21 cellular contexts compared by ENCODE assay signal in genomic region chr16:22116095-22116700, GRCh38. TPM values are rescaled to one million over a fixed set of nuclear protein-coding genes. Genes with fewer than 3 reads are reported as not detected.
DNase-seq lines count a peak whose midpoint lies in the region; ATAC-seq, FAIRE-seq and TF ChIP-seq lines count a peak whose summit lies in the region.
"Had no signal": no experiment of that assay in that cellular context is flagged by ENCODE, and none has a peak within 500 bp of the region (broad histone marks: within the 10 kb centered on the region; RNA-seq: fewer than 3 reads in every experiment).

No MANE protein-coding gene starts in this region.

- peak overlapping the region; percentile 71 for H3K14ac ChIP-seq in neuronal stem cell (ENCODE audit: low read length)

- peaks cover 0 to 2% of the 10 kb centered on the region in 2 experiments; a peak in 1 of 5 replicates for H3K27me3 ChIP-seq in HepG2 (ENCODE audit: control insufficient read depth in 1 of 2, insufficient read depth in 2 of 2, low read length in 2 of 2)
- H3K27me3 ChIP-seq in right lobe of liver = no peaks in the 10 kb centered on the region
- H3K27me3 ChIP-seq in K562 (ENCODE audit: control insufficient read depth in 2 of 2, insufficient read depth in 2 of 2, low read length in 2 of 2) = peaks cover 0 to 2% of the 10 kb centered on the region in 2 experiments; a peak in 2 of 5 replicates
- no peaks in the 10 kb centered on the region for H3K27me3 ChIP-seq in neuronal stem cell (ENCODE audit: control insufficient read depth in 3 of 3, insufficient read depth in 3 of 3, low read depth in 1 of 3, low read length in 3 of 3)
- H3K27me3 ChIP-seq in testis = no peaks in the 10 kb centered on the region

- FAIRE-seq in HepG2 (lab: Jason Lieb, UNC) (no peak), K562 (lab: Jason Lieb, UNC) (no peak)
- FAIRE-seq: D721Med, GM12892, GM18507, HTR-8/SVneo had no signal

- no peaks in the 10 kb centered on the region for H3K79me1 ChIP-seq in neuronal stem cell (ENCODE audit: low read depth, low read length)

- POLR2A ChIA-PET in HepG2 (lab: Yijun Ruan, JAX) = no interaction called here
- POLR2A ChIA-PET in K562 (lab: Yijun Ruan, JAX) = interaction anchor here (0.9 kb wide), 1 partner anchor 39 kb away, joined by 3 read pairs; no protein-coding TSS in a partner anchor

- H3K4me2 ChIP-seq in HepG2 (ENCODE audit: low read depth, low read length) (no peak overlapping the region), K562 (ENCODE audit: insufficient read depth, low read length) (no peak overlapping the region), neuronal stem cell (ENCODE audit: insufficient read depth, low read length, poor library complexity, severe bottlenecking) (no peak overlapping the region)
- H3K4me2 ChIP-seq: GM23338 had no signal

- no peaks in the 10 kb centered on the region for H3K36me3 ChIP-seq in HepG2 (replicated peaks in 1 of 2; ENCODE audit: control insufficient read depth in 1 of 2, insufficient read depth in 2 of 2, low read length in 2 of 2)
- no peaks in the 10 kb centered on the region for H3K36me3 ChIP-seq in right lobe of liver
- H3K36me3 ChIP-seq in K562 (ENCODE audit: control insufficient read depth, insufficient read depth, low read length) = no peaks in the 10 kb centered on the region
- H3K36me3 ChIP-seq in neuronal stem cell (replicated peaks in 1 of 2; ENCODE audit: control insufficient read depth in 2 of 2, insufficient read depth in 2 of 2, low read length in 2 of 2) = no peaks in the 10 kb centered on the region
- no peaks in the 10 kb centered on the region for H3K36me3 ChIP-seq in testis (ENCODE audit: low read depth, missing control alignments)
- H3K36me3 ChIP-seq: BE2C had no signal

- H4K8ac ChIP-seq in neuronal stem cell (ENCODE audit: low read depth, low read length) = no peak overlapping the region

- CTCF ChIA-PET in HepG2 (lab: Yijun Ruan, JAX; ENCODE audit: low intra/inter-chr PET ratio, low total read pairs) = no interaction called here
- CTCF ChIA-PET in K562 (lab: Yijun Ruan, JAX; ENCODE audit: low intra/inter-chr PET ratio) = no interaction called here

- no peak overlapping the region for H2BK5ac ChIP-seq in neuronal stem cell (ENCODE audit: low read length)

- no peaks in the 10 kb centered on the region for H3K4me1 ChIP-seq in HepG2 (ENCODE audit: insufficient read depth, low read length)
- H3K4me1 ChIP-seq in right lobe of liver = no peaks in the 10 kb centered on the region
- no peaks in the 10 kb centered on the region; a peak in 1 of 5 replicates for H3K4me1 ChIP-seq in K562 (replicated peaks in 1 of 2; ENCODE audit: control insufficient read depth in 2 of 2, insufficient read depth in 2 of 2, low read length in 2 of 2)
- H3K4me1 ChIP-seq in neuronal stem cell (ENCODE audit: control insufficient read depth in 2 of 2, insufficient read depth in 1 of 2, low read depth in 1 of 2, low read length in 2 of 2) = no peaks in the 10 kb centered on the region
- no peaks in the 10 kb centered on the region for H3K4me1 ChIP-seq in testis
- H3K4me1 ChIP-seq: BE2C, Caco-2 had no signal

- no peak overlapping the region for H2AK5ac ChIP-seq in neuronal stem cell (ENCODE audit: low read depth, low read length)

- TF ChIP-seq RAD21 in HepG2 (CRISPR knock-in tag; IDR thresholded peaks at IDR 0.05) = no peak
- no peak for TF ChIP-seq RAD21 in K562 (CRISPR knock-in tag; conservative IDR thresholded peaks at IDR 0.05 in 1 of 2, IDR thresholded peaks at IDR 0.05 in 1 of 2)

- no peaks in the 10 kb centered on the region for H4K20me1 ChIP-seq in HepG2 (ENCODE audit: insufficient read depth, low read length)
- H4K20me1 ChIP-seq in K562 (replicated peaks; ENCODE audit: control insufficient read depth, insufficient read depth, low read length) = no peaks in the 10 kb centered on the region

- no peak overlapping the region for H2BK12ac ChIP-seq in neuronal stem cell (ENCODE audit: low read length)

- no peak overlapping the region for H3K18ac ChIP-seq in neuronal stem cell (ENCODE audit: low read length)

- in situ Hi-C loops in HepG2 (cut with HindIII; ENCODE audit: extremely low pct_ligation_motif_present, low pct_unique_long_range_greater_than_20kb) = no loop called here
- in situ Hi-C loops in K562 (cut with MboI) = loop anchor here (25.0 kb wide), 1 partner anchor 304 kb away; no protein-coding TSS in a partner anchor

- no peaks in the 10 kb centered on the region for H3K9me1 ChIP-seq in K562 (ENCODE audit: control insufficient read depth, insufficient read depth, low read length)

- H3K23ac ChIP-seq in neuronal stem cell (ENCODE audit: low read depth, low read length, poor library complexity) = no peak overlapping the region

- H4K91ac ChIP-seq in neuronal stem cell (ENCODE audit: low read depth, low read length, poor library complexity) = no peak overlapping the region

- no peak; the same call in 2 of the 3 replicates for ATAC-seq in HepG2
- no peak for ATAC-seq in right lobe of liver
- no peak for ATAC-seq in K562
- ATAC-seq: GM23338, HCT116 had no signal

- BruUV-seq in HepG2 (replicated peaks; lab: Mats Ljungman, UMichigan) (no TSS peak), K562 (replicated peaks; lab: Mats Ljungman, UMichigan) (no TSS peak)

- H3K9ac ChIP-seq in HepG2 (ENCODE audit: insufficient read depth, low read depth, low read length) (no peak overlapping the region), K562 (ENCODE audit: insufficient read depth in 1 of 2, low read depth in 2 of 2, low read length in 2 of 2) (no peak overlapping the region), neuronal stem cell (ENCODE audit: low read depth, low read length, poor library complexity) (no peak overlapping the region)

- H3K4me3 ChIP-seq in HepG2 (replicated peaks in 1 of 3; ENCODE audit: insufficient read depth in 1 of 3, low read depth in 2 of 3, low read length in 3 of 3) (no peak overlapping the region), right lobe of liver (no peak overlapping the region), K562 (no peak overlapping the region), neuronal stem cell (ENCODE audit: low read length in 2 of 2) (no peak overlapping the region), testis (no peak overlapping the region)
- H3K4me3 ChIP-seq: GM23338 had no signal

- H2BK15ac ChIP-seq in neuronal stem cell (ENCODE audit: low read length) = no peak overlapping the region

- TF ChIP-seq EP300 in HepG2 (IDR thresholded peaks at IDR 0.05; ENCODE audit: low read depth in 2 of 2, low read length in 2 of 2) (no peak), HepG2 (CRISPR knock-in tag; IDR thresholded peaks at IDR 0.05; ENCODE audit: borderline replicate concordance) (no peak), K562 (IDR thresholded peaks at IDR 0.05; ENCODE audit: low read length) (no peak)

- no peak for DNase-seq in HepG2 (ENCODE audit: low spot score)
- DNase-seq in right lobe of liver = no peak
- no peak for DNase-seq in K562 (ENCODE audit: extremely low read depth in 1 of 4, low spot score in 3 of 4)
- no peak for DNase-seq in neuronal stem cell (ENCODE audit: low spot score)
- no peak for DNase-seq in testis
- DNase-seq in NCI-H446 (lab: John Stamatoyannopoulos, UW) = no peak
- DNase-seq: BE2C; C1 segment of cervical spinal cord; Caco-2; CD4-positive, CD25-positive, alpha-beta regulatory T cell; GDM1; H7 had no signal

- H3K27ac ChIP-seq in HepG2 (ENCODE audit: extremely low read length, insufficient read depth, low read length) (no peak overlapping the region), right lobe of liver (no peak overlapping the region), K562 (ENCODE audit: extremely low read depth, low read depth, low read length) (no peak overlapping the region), neuronal stem cell (replicated peaks; ENCODE audit: low read length) (no peak overlapping the region), testis (no peak overlapping the region)

- TF ChIP-seq CTCF in HepG2 (CRISPR knock-in tag; IDR thresholded peaks at IDR 0.05) = no peak
- no peak for TF ChIP-seq CTCF in right lobe of liver (IDR thresholded peaks at IDR 0.05)
- no peak for TF ChIP-seq CTCF in K562 (IDR thresholded peaks at IDR 0.05 in 2 of 3, conservative IDR thresholded peaks at IDR 0.05 in 1 of 3; ENCODE audit: insufficient read depth in 2 of 3, low read depth in 1 of 3, low read length in 3 of 3)
- TF ChIP-seq CTCF in testis (IDR thresholded peaks at IDR 0.05) = no peak

- no peak overlapping the region for H2AFZ ChIP-seq in HepG2 (ENCODE audit: low read length)
- H2AFZ ChIP-seq in K562 (ENCODE audit: low read depth, low read length) = no peak overlapping the region
- no peak overlapping the region for H2AFZ ChIP-seq in neuronal stem cell (ENCODE audit: low read length)
- H2AFZ ChIP-seq: GM23338 had no signal

- H3K9me3 ChIP-seq in HepG2 (ENCODE audit: low read length) = no peaks in the 10 kb centered on the region
- no peaks in the 10 kb centered on the region for H3K9me3 ChIP-seq in right lobe of liver
- no peaks in the 10 kb centered on the region for H3K9me3 ChIP-seq in K562 (replicated peaks; ENCODE audit: control insufficient read depth, insufficient read depth, low read depth, low read length)
- H3K9me3 ChIP-seq in neuronal stem cell (replicated peaks in 1 of 2; ENCODE audit: control insufficient read depth in 2 of 2, insufficient read depth in 1 of 2, low read depth in 1 of 2, low read length in 2 of 2) = no peaks in the 10 kb centered on the region
- no peaks in the 10 kb centered on the region for H3K9me3 ChIP-seq in testis
- H3K9me3 ChIP-seq: BE2C, Caco-2 had no signal

- 3% methylated on average over 2 of the region's 2 CpGs for WGBS in HepG2 (ENCODE audit: low lambda C conversion rate)
- WGBS in right lobe of liver (ENCODE audit: insufficient coverage, low coverage, low lambda C conversion rate, missing lambda C conversion rate) = 88% methylated on average over 1 of the region's 2 CpGs
- 0% methylated on average over 2 of the region's 2 CpGs for WGBS in K562 (ENCODE audit: insufficient coverage, low coverage, missing lambda C conversion rate)
- no CpG with 5 or more reads among the region's 2 CpGs for WGBS in neuronal stem cell (ENCODE audit: extremely low coverage in 2 of 2, insufficient read length in 2 of 2, insufficient replicate concordance in 1 of 2), 2 donors
- WGBS in testis, 2 donors = 80 to 83% methylated on average over 2 of the region's 2 CpGs

- H2BK120ac ChIP-seq in neuronal stem cell (ENCODE audit: low read depth, low read length) = no peak overlapping the region

- intact Hi-C loops in HepG2 (cut with micrococcal nuclease; ENCODE audit: unreplicated experiment) (no loop called here), right lobe of liver (cut with DNase I) (no loop called here), K562 (cut with micrococcal nuclease) (no loop called here), testis (cut with DNase I; ENCODE audit: low total_unique reads) (no loop called here)

- no peaks in the 10 kb centered on the region for H3K79me2 ChIP-seq in HepG2 (ENCODE audit: insufficient read depth, low read length)
- no peaks in the 10 kb centered on the region for H3K79me2 ChIP-seq in K562 (ENCODE audit: control insufficient read depth, insufficient read depth, low read length)

- no peak for TF ChIP-seq POLR2A in HepG2 (IDR thresholded peaks at IDR 0.05; ENCODE audit: insufficient read depth in 1 of 2, low read depth in 2 of 2, low read length in 2 of 2)
- TF ChIP-seq POLR2A in right lobe of liver (IDR thresholded peaks at IDR 0.05) = no peak
- TF ChIP-seq POLR2A in K562 (conservative IDR thresholded peaks at IDR 0.05) = no peak
- no peak for TF ChIP-seq POLR2A in testis (IDR thresholded peaks at IDR 0.05)

- H3K4ac ChIP-seq in neuronal stem cell (ENCODE audit: low read length) = no peak overlapping the region

RNA-seq across cellular contexts. Expression of gene VWA3A, which starts 23.9 kb away (rescaled TPM):
- total RNA-seq in HepG2 (2016; rRNA removed; fragmentation: Illumina TruSeq; extraction: Trizol) (0.07 TPM in 1 of 2 replicates, not detected in the other), right lobe of liver (under 1 TPM in 1 of 6 experiments, not detected in 5; 0.15 TPM), K562 (2014; rRNA removed) (not detected in 2 replicates), K562 (2014; rRNA removed; fragmentation: Illumina TruSeq; extraction: Trizol) (not detected in 2 replicates), K562 (2015; rRNA removed; fragmentation: Illumina TruSeq; extraction: Trizol) (not detected in 2 replicates), K562 (2021) (not detected in 2 replicates), testis (1 to 10 TPM; 5.0 to 9.8 TPM)
- total RNA-seq in HepG2 (2016; cell fraction: cytosol; rRNA removed; fragmentation: Illumina TruSeq; extraction: Trizol; ENCODE audit: low read depth) = not detected in 2 replicates
- not detected in 2 replicates for total RNA-seq in HepG2 (2016; cell fraction: insoluble cytoplasmic fraction; rRNA removed; fragmentation: Illumina TruSeq; extraction: Trizol)
- 0.21 TPM in 1 of 2 replicates, not detected in the other for total RNA-seq in HepG2 (2016; cell fraction: membrane; rRNA removed; fragmentation: Illumina TruSeq; extraction: Trizol)
- not detected in 2 replicates for total RNA-seq in HepG2 (2016; cell fraction: nucleus; rRNA removed; fragmentation: Illumina TruSeq; extraction: Trizol)
- polyA plus RNA-seq in HepG2 (2011; rRNA removed) (0.03 and 0.10 TPM in 2 replicates), K562 (2011; rRNA removed) (not detected in 2 replicates), K562 (2014; fragmentation: Illumina TruSeq; extraction: Trizol) (not detected in 2 replicates), K562 (2014; fragmentation: Nextera tagmentation; extraction: Ambion mirVana) (not detected), K562 (2014; rRNA removed) (not detected in 2 replicates), testis (ENCODE audit: insufficient read depth, low read depth, low replicate concordance) (15.8 TPM)
- polyA plus RNA-seq in HepG2 (2011; cell fraction: cytosol; rRNA removed) = 0.04 TPM in 1 of 2 replicates, not detected in the other
- polyA plus RNA-seq in HepG2 (2011; cell fraction: nucleus; rRNA removed) = 0.40 and 0.56 TPM in 2 replicates
- polyA plus RNA-seq in HepG2 (2012) = 0.07 and 0.60 TPM in 2 replicates
- polyA plus RNA-seq in HepG2 (2016; cell fraction: cytosol; fragmentation: Illumina TruSeq; extraction: Trizol; ENCODE audit: low read depth) = not detected in 2 replicates
- not detected in 2 replicates for polyA plus RNA-seq in HepG2 (2016; cell fraction: insoluble cytoplasmic fraction; fragmentation: Illumina TruSeq; extraction: Trizol; ENCODE audit: low read depth)
- polyA plus RNA-seq in HepG2 (2016; cell fraction: membrane; fragmentation: Illumina TruSeq; extraction: Trizol; ENCODE audit: low read depth) = not detected in 2 replicates
- polyA plus RNA-seq in HepG2 (2016; cell fraction: nucleus; fragmentation: Illumina TruSeq; extraction: Trizol; ENCODE audit: insufficient read depth, low read depth) = not detected in 2 replicates
- not detected in 2 replicates for polyA minus RNA-seq in HepG2 (2011; rRNA and poly(A)+ RNA removed; ENCODE audit: low replicate concordance)
- polyA minus RNA-seq in HepG2 (2011; cell fraction: cytosol; rRNA and poly(A)+ RNA removed) = not detected in 2 replicates
- 0.13 TPM in 1 of 2 replicates, not detected in the other for polyA minus RNA-seq in HepG2 (2011; cell fraction: nucleus; rRNA and poly(A)+ RNA removed)
- total RNA-seq in K562 (2011; cell fraction: chromatin; rRNA removed; ENCODE audit: low replicate concordance) = not detected in 2 replicates
- total RNA-seq in K562 (2011; cell fraction: nucleolus; rRNA removed) = not detected in 2 replicates
- not detected in 2 replicates for total RNA-seq in K562 (2011; cell fraction: nucleoplasm; rRNA removed)
- 0.01 TPM in 1 of 2 replicates, not detected in the other for polyA plus RNA-seq in K562 (2011; cell fraction: cytosol; rRNA removed)
- 0.26 TPM in 1 of 2 replicates, not detected in the other for polyA plus RNA-seq in K562 (2011; cell fraction: nucleus; rRNA removed)
- polyA plus RNA-seq in K562 (2012) = 0.03 TPM in 1 of 2 replicates, not detected in the other
- polyA minus RNA-seq in K562 (2011; rRNA and poly(A)+ RNA removed) = not detected in 2 replicates
- not detected in 2 replicates for polyA minus RNA-seq in K562 (2011; cell fraction: cytosol; rRNA and poly(A)+ RNA removed)
- polyA minus RNA-seq in K562 (2011; cell fraction: nucleus; rRNA and poly(A)+ RNA removed) = not detected in 2 replicates
- polyA plus RNA-seq in neuronal stem cell (2013, experiment 1 of 2) = 0.84 TPM
- polyA plus RNA-seq in neuronal stem cell (2013, experiment 2 of 2) = 0.75 TPM
- total RNA-seq: A172, Caco-2, Daoy had no signal
- polyA plus RNA-seq: CD4-positive, CD25-positive, alpha-beta regulatory T cell; GM23338; IgD-negative memory B cell had no signal

RNA-seq across cellular contexts. Expression of gene SDR42E2, which starts 46.1 kb away (rescaled TPM):
- total RNA-seq in HepG2 (2016; rRNA removed; fragmentation: Illumina TruSeq; extraction: Trizol) (0.11 TPM in 1 of 2 replicates, not detected in the other), right lobe of liver (not detected), K562 (2014; rRNA removed) (not detected in 2 replicates), K562 (2014; rRNA removed; fragmentation: Illumina TruSeq; extraction: Trizol) (not detected in 2 replicates), K562 (2015; rRNA removed; fragmentation: Illumina TruSeq; extraction: Trizol) (0.07 TPM in 1 of 2 replicates, not detected in the other), K562 (2021) (not detected in 2 replicates), testis (under 1 TPM; 0.31 TPM)
- total RNA-seq in HepG2 (2016; cell fraction: cytosol; rRNA removed; fragmentation: Illumina TruSeq; extraction: Trizol; ENCODE audit: low read depth) = 0.44 and 0.71 TPM in 2 replicates
- total RNA-seq in HepG2 (2016; cell fraction: insoluble cytoplasmic fraction; rRNA removed; fragmentation: Illumina TruSeq; extraction: Trizol) = 0.13 TPM in 1 of 2 replicates, not detected in the other
- 0.17 and 0.28 TPM in 2 replicates for total RNA-seq in HepG2 (2016; cell fraction: membrane; rRNA removed; fragmentation: Illumina TruSeq; extraction: Trizol)
- total RNA-seq in HepG2 (2016; cell fraction: nucleus; rRNA removed; fragmentation: Illumina TruSeq; extraction: Trizol) = 0.37 and 0.60 TPM in 2 replicates
- polyA plus RNA-seq in HepG2 (2011; rRNA removed) (0.05 TPM in 1 of 2 replicates, not detected in the other), K562 (2011; rRNA removed) (0.03 and 0.08 TPM in 2 replicates), K562 (2014; fragmentation: Illumina TruSeq; extraction: Trizol) (0.04 TPM in 1 of 2 replicates, not detected in the other), K562 (2014; fragmentation: Nextera tagmentation; extraction: Ambion mirVana) (under 1 TPM; 0.04 to 0.06 TPM), K562 (2014; rRNA removed) (not detected in 2 replicates), testis (ENCODE audit: insufficient read depth, low read depth, low replicate concordance) (1.4 TPM)
- not detected in 2 replicates for polyA plus RNA-seq in HepG2 (2011; cell fraction: cytosol; rRNA removed)
- polyA plus RNA-seq in HepG2 (2011; cell fraction: nucleus; rRNA removed) = 0.07 and 0.10 TPM in 2 replicates
- polyA plus RNA-seq in HepG2 (2012) = 0.17 and 0.23 TPM in 2 replicates
- 0.05 and 0.08 TPM in 2 replicates for polyA plus RNA-seq in HepG2 (2016; cell fraction: cytosol; fragmentation: Illumina TruSeq; extraction: Trizol; ENCODE audit: low read depth)
- polyA plus RNA-seq in HepG2 (2016; cell fraction: insoluble cytoplasmic fraction; fragmentation: Illumina TruSeq; extraction: Trizol; ENCODE audit: low read depth) = not detected in 2 replicates
- polyA plus RNA-seq in HepG2 (2016; cell fraction: membrane; fragmentation: Illumina TruSeq; extraction: Trizol; ENCODE audit: low read depth) = 0.07 TPM in 1 of 2 replicates, not detected in the other
- not detected in 2 replicates for polyA plus RNA-seq in HepG2 (2016; cell fraction: nucleus; fragmentation: Illumina TruSeq; extraction: Trizol; ENCODE audit: insufficient read depth, low read depth)
- polyA minus RNA-seq in HepG2 (2011; rRNA and poly(A)+ RNA removed; ENCODE audit: low replicate concordance) = 0.05 and 0.14 TPM in 2 replicates
- polyA minus RNA-seq in HepG2 (2011; cell fraction: cytosol; rRNA and poly(A)+ RNA removed) = 0.26 TPM in 1 of 2 replicates, not detected in the other
- polyA minus RNA-seq in HepG2 (2011; cell fraction: nucleus; rRNA and poly(A)+ RNA removed) = 0.50 and 0.77 TPM in 2 replicates
- total RNA-seq in K562 (2011; cell fraction: chromatin; rRNA removed; ENCODE audit: low replicate concordance) = 0.28 TPM in 1 of 2 replicates, not detected in the other
- 0.13 TPM in 1 of 2 replicates, not detected in the other for total RNA-seq in K562 (2011; cell fraction: nucleolus; rRNA removed)
- total RNA-seq in K562 (2011; cell fraction: nucleoplasm; rRNA removed) = 0.22 and 0.53 TPM in 2 replicates
- polyA plus RNA-seq in K562 (2011; cell fraction: cytosol; rRNA removed) = 0.03 TPM in 1 of 2 replicates, not detected in the other
- 0.06 and 0.09 TPM in 2 replicates for polyA plus RNA-seq in K562 (2011; cell fraction: nucleus; rRNA removed)
- polyA plus RNA-seq in K562 (2012) = 0.04 and 0.07 TPM in 2 replicates
- not detected in 2 replicates for polyA minus RNA-seq in K562 (2011; rRNA and poly(A)+ RNA removed)
- polyA minus RNA-seq in K562 (2011; cell fraction: cytosol; rRNA and poly(A)+ RNA removed) = not detected in 2 replicates
- polyA minus RNA-seq in K562 (2011; cell fraction: nucleus; rRNA and poly(A)+ RNA removed) = 0.22 and 0.27 TPM in 2 replicates
- polyA plus RNA-seq in neuronal stem cell (2013, experiment 1 of 2) = 0.03 TPM
- 0.01 TPM for polyA plus RNA-seq in neuronal stem cell (2013, experiment 2 of 2)
- total RNA-seq: A172, Caco-2, Daoy, GM23338, H7 had no signal

Comparison
In these comparisons a context has a peak if more than half of its experiments do, and no peak if none do; other contexts are left out.
1. Of the 241 proteins assayed by ChIP-seq in both HepG2 and K562: peak only in HepG2: ARNT, FOXK2, NBN, NFRKB, RAD51 and ZNF282; only in K562: ARHGAP35, PHB2, ZBTB2 and ZBTB26; in both: ZNF512; in neither: 226; mixed calls (peak in some experiments, not most) for 4.